In the genomic region with DNA sequence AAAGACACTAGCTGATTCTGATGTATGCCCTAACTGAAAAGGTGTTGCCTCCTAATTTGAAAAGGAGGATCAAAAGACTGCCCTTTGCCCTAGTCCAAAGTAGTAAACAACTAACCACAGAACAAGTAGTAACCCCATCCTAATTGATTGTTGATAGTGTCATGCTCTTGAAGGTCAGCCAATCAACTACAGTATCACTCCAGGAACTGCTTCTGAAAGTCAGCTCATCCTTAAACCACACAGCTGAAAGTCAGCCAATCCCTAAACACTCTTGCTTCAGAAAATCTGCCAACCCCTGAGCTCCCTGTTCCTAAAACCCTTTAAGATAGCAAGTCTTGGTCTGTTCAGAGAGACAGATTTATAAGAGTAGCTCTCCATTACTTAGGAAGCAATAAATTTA, we compare ENCODE assay signal across 27 cellular contexts. TPM values are rescaled to one million over a fixed set of nuclear protein-coding genes. Genes with fewer than 3 reads are reported as not detected.
"Had no signal": no experiment of that assay in that cellular context is flagged by ENCODE, and none has a peak within 500 bp of the region (broad histone marks: within the 10 kb centered on the region; RNA-seq: fewer than 3 reads in every experiment).

No MANE protein-coding gene starts in this region.

- H3K27ac Mint-ChIP-seq: mesothelial cell of epicardium had no signal

- H3K9me3 Mint-ChIP-seq: mesothelial cell of epicardium had no signal

- H3K36me3 Mint-ChIP-seq: mesothelial cell of epicardium had no signal

- DNase-seq: dermis blood vessel endothelial cell; dorsolateral prefrontal cortex; effector CD4-positive, alpha-beta T cell; effector memory CD4-positive, alpha-beta T cell; foreskin melanocyte; gastrocnemius medialis; glutamatergic neuron; head of caudate nucleus; heart right ventricle; hippocampal formation; islet precursor cell; left cardiac atrium; left lung; left ventricle myocardium superior; lower lobe of right lung; mesenchymal stem cell; mucosa of descending colon had no signal

- H3K27me3 ChIP-seq: dorsolateral prefrontal cortex, esophagus muscularis mucosa, gastrocnemius medialis, heart right ventricle, left lung had no signal

- H3K4me1 ChIP-seq: esophagus muscularis mucosa, gastrocnemius medialis, left lung, lower lobe of right lung had no signal

- H3K36me3 ChIP-seq: esophagus muscularis mucosa, gastrocnemius medialis, heart right ventricle, left lung, lower lobe of right lung had no signal

- H3K4me3 ChIP-seq: coronary artery, dorsolateral prefrontal cortex, esophagus muscularis mucosa, gastrocnemius medialis, heart right ventricle, left lung, lower lobe of right lung, mucosa of descending colon had no signal

- H3K4me3 Mint-ChIP-seq: mesothelial cell of epicardium had no signal

- H3K27ac ChIP-seq: coronary artery, dorsolateral prefrontal cortex, esophagus muscularis mucosa, gastrocnemius medialis, heart right ventricle, left lung, lower lobe of right lung had no signal

- ATAC-seq: gastrocnemius medialis, heart right ventricle, left cardiac atrium, left lung, left ventricle myocardium superior, lower lobe of right lung, mucosa of descending colon had no signal

- H3K9me3 ChIP-seq: esophagus muscularis mucosa, gastrocnemius medialis, heart right ventricle, left lung, lower lobe of right lung, mucosa of descending colon had no signal

- H3K4me1 Mint-ChIP-seq: mesothelial cell of epicardium had no signal

RNA-seq across cellular contexts. Expression of gene CPO, which starts 51.6 kb away (rescaled TPM):
- total RNA-seq: cerebellum, dermis blood vessel endothelial cell, endothelial cell of umbilical vein, epithelial cell of proximal tubule, glomerular endothelial cell, kidney epithelial cell, lower lobe of right lung, lung microvascular endothelial cell, myocyte had no signal
- polyA plus RNA-seq: endothelial cell of umbilical vein had no signal
